1 cellular context compared by ENCODE assay signal in genomic region chr2:196170202-196170680, GRCh38.
TF ChIP-seq lines count a peak whose summit lies in the region.

No MANE protein-coding gene starts in this region.

TF ChIP-seq in HepG2, 621 proteins besides CTCF, POLR2A, EP300 and RAD21 (continued from another document):
- TF ChIP-seq TEF (CRISPR knock-in tag; IDR thresholded peaks at IDR 0.05): 0 out of 2 replicates have a peak, but pooled peaks have one; percentile 19
- TF ChIP-seq ZSCAN9 (CRISPR knock-in tag; IDR thresholded peaks at IDR 0.05; ENCODE audit: borderline replicate concordance): 0 out of 2 replicates have a peak, but pooled peaks have one; percentile 5
- TF ChIP-seq ZNF510 (CRISPR knock-in tag; IDR thresholded peaks at IDR 0.05; ENCODE audit: low read depth): no peak
- no peak for TF ChIP-seq ZBTB8A (CRISPR knock-in tag; IDR thresholded peaks at IDR 0.05; ENCODE audit: borderline replicate concordance, low read depth)
- TF ChIP-seq GABPB1 (CRISPR knock-in tag; IDR thresholded peaks at IDR 0.05): no peak
- no peak for TF ChIP-seq ISX (CRISPR knock-in tag; conservative IDR thresholded peaks at IDR 0.05)
- TF ChIP-seq MATR3 (CRISPR knock-in tag; IDR thresholded peaks at IDR 0.05): no peak
- no peak for TF ChIP-seq RFX3 (CRISPR knock-in tag; IDR thresholded peaks at IDR 0.05)
- no peak for TF ChIP-seq CAMTA2 (CRISPR knock-in tag; IDR thresholded peaks at IDR 0.05; ENCODE audit: borderline replicate concordance)
- TF ChIP-seq ZNF674 (CRISPR knock-in tag; IDR thresholded peaks at IDR 0.05; ENCODE audit: low read depth): no peak
- TF ChIP-seq CHD4 (IDR thresholded peaks at IDR 0.05; ENCODE audit: borderline replicate concordance, low read length): no peak
- TF ChIP-seq, protein P1, sequence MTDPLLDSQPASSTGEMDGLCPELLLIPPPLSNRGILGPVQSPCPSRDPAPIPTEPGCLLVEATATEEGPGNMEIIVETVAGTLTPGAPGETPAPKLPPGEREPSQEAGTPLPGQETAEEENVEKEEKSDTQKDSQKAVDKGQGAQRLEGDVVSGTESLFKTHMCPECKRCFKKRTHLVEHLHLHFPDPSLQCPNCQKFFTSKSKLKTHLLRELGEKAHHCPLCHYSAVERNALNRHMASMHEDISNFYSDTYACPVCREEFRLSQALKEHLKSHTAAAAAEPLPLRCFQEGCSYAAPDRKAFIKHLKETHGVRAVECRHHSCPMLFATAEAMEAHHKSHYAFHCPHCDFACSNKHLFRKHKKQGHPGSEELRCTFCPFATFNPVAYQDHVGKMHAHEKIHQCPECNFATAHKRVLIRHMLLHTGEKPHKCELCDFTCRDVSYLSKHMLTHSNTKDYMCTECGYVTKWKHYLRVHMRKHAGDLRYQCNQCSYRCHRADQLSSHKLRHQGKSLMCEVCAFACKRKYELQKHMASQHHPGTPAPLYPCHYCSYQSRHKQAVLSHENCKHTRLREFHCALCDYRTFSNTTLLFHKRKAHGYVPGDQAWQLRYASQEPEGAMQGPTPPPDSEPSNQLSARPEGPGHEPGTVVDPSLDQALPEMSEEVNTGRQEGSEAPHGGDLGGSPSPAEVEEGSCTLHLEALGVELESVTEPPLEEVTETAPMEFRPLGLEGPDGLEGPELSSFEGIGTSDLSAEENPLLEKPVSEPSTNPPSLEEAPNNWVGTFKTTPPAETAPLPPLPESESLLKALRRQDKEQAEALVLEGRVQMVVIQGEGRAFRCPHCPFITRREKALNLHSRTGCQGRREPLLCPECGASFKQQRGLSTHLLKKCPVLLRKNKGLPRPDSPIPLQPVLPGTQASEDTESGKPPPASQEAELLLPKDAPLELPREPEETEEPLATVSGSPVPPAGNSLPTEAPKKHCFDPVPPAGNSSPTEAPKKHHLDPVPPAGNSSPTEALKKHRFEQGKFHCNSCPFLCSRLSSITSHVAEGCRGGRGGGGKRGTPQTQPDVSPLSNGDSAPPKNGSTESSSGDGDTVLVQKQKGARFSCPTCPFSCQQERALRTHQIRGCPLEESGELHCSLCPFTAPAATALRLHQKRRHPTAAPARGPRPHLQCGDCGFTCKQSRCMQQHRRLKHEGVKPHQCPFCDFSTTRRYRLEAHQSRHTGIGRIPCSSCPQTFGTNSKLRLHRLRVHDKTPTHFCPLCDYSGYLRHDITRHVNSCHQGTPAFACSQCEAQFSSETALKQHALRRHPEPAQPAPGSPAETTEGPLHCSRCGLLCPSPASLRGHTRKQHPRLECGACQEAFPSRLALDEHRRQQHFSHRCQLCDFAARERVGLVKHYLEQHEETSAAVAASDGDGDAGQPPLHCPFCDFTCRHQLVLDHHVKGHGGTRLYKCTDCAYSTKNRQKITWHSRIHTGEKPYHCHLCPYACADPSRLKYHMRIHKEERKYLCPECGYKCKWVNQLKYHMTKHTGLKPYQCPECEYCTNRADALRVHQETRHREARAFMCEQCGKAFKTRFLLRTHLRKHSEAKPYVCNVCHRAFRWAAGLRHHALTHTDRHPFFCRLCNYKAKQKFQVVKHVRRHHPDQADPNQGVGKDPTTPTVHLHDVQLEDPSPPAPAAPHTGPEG (CRISPR knock-in tag; IDR thresholded peaks at IDR 0.05): 0 out of 2 replicates have a peak, but pooled peaks have one; percentile 4
- peak; percentile 36; the same call in 1 of the 2 replicates for TF ChIP-seq SAP130 (CRISPR knock-in tag; IDR thresholded peaks at IDR 0.05; ENCODE audit: low read depth)
- TF ChIP-seq FOXJ3 (CRISPR knock-in tag; IDR thresholded peaks at IDR 0.05; ENCODE audit: borderline replicate concordance): 0 out of 2 replicates have a peak, but pooled peaks have one; percentile 17
- 0 out of 2 replicates have a peak, but pooled peaks have one; percentile 24 for TF ChIP-seq ZNF224 (CRISPR knock-in tag; IDR thresholded peaks at IDR 0.05)
- TF ChIP-seq EZH2 (conservative IDR thresholded peaks at IDR 0.05; ENCODE audit: low read depth, low read length): no peak
- TF ChIP-seq ZFAT (CRISPR knock-in tag; conservative IDR thresholded peaks at IDR 0.05): 0 out of 2 replicates have a peak, but pooled peaks have one; percentile 9
- 0 out of 2 replicates have a peak, but pooled peaks have one; percentile 1 for TF ChIP-seq ZFP1 (CRISPR knock-in tag; IDR thresholded peaks at IDR 0.05)
- TF ChIP-seq, protein P2, sequence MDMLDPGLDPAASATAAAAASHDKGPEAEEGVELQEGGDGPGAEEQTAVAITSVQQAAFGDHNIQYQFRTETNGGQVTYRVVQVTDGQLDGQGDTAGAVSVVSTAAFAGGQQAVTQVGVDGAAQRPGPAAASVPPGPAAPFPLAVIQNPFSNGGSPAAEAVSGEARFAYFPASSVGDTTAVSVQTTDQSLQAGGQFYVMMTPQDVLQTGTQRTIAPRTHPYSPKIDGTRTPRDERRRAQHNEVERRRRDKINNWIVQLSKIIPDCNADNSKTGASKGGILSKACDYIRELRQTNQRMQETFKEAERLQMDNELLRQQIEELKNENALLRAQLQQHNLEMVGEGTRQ (IDR thresholded peaks at IDR 0.05; ENCODE audit: low read depth, low read length): no peak
- TF ChIP-seq, protein P2 (CRISPR knock-in tag; IDR thresholded peaks at IDR 0.05; ENCODE audit: borderline replicate concordance): 0 out of 2 replicates have a peak, but pooled peaks have one; percentile 27
- 0 out of 2 replicates have a peak, but pooled peaks have one; percentile 8 for TF ChIP-seq ZNF556 (CRISPR knock-in tag; IDR thresholded peaks at IDR 0.05; ENCODE audit: borderline replicate concordance)
